ENCODE assay signal across 2 cellular contexts in the genomic region with DNA sequence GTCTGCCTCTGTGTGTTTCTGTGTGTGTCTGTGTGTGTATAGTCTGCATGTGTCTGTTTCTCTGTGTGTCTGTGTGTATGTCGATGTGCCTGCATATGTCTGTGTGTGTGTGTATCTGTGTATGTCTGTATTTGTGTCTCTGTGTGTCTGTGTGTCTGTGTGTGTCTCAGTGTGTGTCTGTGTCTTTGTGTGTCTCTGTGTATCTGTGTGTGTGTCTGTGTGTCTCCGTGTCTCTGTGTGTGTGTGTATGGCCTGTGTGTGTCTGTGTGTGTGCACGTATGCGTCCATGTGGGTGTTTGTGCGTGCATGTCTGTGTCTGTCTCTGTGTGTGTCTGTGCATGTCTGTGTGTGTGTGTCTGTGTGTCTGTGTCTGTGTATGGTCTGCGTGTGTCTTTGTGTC.
TF ChIP-seq lines count a peak whose summit lies in the region.

No MANE protein-coding gene starts in this region.

TF ChIP-seq in H1, 55 proteins besides CTCF, POLR2A, EP300 and RAD21:
- TF ChIP-seq ASH2L (IDR thresholded peaks at IDR 0.05; ENCODE audit: low read length) = no peak
- TF ChIP-seq CBX8 (IDR thresholded peaks at IDR 0.05; ENCODE audit: borderline replicate concordance, low read depth, low read length) = no peak
- TF ChIP-seq BACH1 (IDR thresholded peaks at IDR 0.05; ENCODE audit: low read length) = no peak
- TF ChIP-seq EZH2 (IDR thresholded peaks at IDR 0.05; ENCODE audit: low read depth, low read length, severe bottlenecking) = no peak
- no peak for TF ChIP-seq CBX5 (IDR thresholded peaks at IDR 0.05; ENCODE audit: low read depth, low read length)
- TF ChIP-seq, protein P1, sequence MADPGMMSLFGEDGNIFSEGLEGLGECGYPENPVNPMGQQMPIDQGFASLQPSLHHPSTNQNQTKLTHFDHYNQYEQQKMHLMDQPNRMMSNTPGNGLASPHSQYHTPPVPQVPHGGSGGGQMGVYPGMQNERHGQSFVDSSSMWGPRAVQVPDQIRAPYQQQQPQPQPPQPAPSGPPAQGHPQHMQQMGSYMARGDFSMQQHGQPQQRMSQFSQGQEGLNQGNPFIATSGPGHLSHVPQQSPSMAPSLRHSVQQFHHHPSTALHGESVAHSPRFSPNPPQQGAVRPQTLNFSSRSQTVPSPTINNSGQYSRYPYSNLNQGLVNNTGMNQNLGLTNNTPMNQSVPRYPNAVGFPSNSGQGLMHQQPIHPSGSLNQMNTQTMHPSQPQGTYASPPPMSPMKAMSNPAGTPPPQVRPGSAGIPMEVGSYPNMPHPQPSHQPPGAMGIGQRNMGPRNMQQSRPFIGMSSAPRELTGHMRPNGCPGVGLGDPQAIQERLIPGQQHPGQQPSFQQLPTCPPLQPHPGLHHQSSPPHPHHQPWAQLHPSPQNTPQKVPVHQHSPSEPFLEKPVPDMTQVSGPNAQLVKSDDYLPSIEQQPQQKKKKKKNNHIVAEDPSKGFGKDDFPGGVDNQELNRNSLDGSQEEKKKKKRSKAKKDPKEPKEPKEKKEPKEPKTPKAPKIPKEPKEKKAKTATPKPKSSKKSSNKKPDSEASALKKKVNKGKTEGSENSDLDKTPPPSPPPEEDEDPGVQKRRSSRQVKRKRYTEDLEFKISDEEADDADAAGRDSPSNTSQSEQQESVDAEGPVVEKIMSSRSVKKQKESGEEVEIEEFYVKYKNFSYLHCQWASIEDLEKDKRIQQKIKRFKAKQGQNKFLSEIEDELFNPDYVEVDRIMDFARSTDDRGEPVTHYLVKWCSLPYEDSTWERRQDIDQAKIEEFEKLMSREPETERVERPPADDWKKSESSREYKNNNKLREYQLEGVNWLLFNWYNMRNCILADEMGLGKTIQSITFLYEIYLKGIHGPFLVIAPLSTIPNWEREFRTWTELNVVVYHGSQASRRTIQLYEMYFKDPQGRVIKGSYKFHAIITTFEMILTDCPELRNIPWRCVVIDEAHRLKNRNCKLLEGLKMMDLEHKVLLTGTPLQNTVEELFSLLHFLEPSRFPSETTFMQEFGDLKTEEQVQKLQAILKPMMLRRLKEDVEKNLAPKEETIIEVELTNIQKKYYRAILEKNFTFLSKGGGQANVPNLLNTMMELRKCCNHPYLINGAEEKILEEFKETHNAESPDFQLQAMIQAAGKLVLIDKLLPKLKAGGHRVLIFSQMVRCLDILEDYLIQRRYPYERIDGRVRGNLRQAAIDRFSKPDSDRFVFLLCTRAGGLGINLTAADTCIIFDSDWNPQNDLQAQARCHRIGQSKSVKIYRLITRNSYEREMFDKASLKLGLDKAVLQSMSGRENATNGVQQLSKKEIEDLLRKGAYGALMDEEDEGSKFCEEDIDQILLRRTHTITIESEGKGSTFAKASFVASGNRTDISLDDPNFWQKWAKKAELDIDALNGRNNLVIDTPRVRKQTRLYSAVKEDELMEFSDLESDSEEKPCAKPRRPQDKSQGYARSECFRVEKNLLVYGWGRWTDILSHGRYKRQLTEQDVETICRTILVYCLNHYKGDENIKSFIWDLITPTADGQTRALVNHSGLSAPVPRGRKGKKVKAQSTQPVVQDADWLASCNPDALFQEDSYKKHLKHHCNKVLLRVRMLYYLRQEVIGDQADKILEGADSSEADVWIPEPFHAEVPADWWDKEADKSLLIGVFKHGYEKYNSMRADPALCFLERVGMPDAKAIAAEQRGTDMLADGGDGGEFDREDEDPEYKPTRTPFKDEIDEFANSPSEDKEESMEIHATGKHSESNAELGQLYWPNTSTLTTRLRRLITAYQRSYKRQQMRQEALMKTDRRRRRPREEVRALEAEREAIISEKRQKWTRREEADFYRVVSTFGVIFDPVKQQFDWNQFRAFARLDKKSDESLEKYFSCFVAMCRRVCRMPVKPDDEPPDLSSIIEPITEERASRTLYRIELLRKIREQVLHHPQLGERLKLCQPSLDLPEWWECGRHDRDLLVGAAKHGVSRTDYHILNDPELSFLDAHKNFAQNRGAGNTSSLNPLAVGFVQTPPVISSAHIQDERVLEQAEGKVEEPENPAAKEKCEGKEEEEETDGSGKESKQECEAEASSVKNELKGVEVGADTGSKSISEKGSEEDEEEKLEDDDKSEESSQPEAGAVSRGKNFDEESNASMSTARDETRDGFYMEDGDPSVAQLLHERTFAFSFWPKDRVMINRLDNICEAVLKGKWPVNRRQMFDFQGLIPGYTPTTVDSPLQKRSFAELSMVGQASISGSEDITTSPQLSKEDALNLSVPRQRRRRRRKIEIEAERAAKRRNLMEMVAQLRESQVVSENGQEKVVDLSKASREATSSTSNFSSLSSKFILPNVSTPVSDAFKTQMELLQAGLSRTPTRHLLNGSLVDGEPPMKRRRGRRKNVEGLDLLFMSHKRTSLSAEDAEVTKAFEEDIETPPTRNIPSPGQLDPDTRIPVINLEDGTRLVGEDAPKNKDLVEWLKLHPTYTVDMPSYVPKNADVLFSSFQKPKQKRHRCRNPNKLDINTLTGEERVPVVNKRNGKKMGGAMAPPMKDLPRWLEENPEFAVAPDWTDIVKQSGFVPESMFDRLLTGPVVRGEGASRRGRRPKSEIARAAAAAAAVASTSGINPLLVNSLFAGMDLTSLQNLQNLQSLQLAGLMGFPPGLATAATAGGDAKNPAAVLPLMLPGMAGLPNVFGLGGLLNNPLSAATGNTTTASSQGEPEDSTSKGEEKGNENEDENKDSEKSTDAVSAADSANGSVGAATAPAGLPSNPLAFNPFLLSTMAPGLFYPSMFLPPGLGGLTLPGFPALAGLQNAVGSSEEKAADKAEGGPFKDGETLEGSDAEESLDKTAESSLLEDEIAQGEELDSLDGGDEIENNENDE (IDR thresholded peaks at IDR 0.05; ENCODE audit: insufficient replicate concordance, low read length) = no peak
- no peak for TF ChIP-seq POLR2AphosphoS5 (IDR thresholded peaks at IDR 0.05; ENCODE audit: low read depth, low read length)
- no peak for TF ChIP-seq KDM5A (IDR thresholded peaks at IDR 0.05; ENCODE audit: low read length)
- TF ChIP-seq SRF (IDR thresholded peaks at IDR 0.05; ENCODE audit: low read depth, low read length) = no peak
- no peak for TF ChIP-seq CREB1 (IDR thresholded peaks at IDR 0.05)
- no peak for TF ChIP-seq SP4 (IDR thresholded peaks at IDR 0.05; ENCODE audit: low read length)
- no peak for TF ChIP-seq KDM4A (IDR thresholded peaks at IDR 0.05; ENCODE audit: low read depth, low read length, severe bottlenecking)
- no peak for TF ChIP-seq KDM1A (IDR thresholded peaks at IDR 0.05; ENCODE audit: borderline replicate concordance, low read length)

TF ChIP-seq in GM12891, 5 proteins besides CTCF, POLR2A, EP300 and RAD21:
- TF ChIP-seq POU2F2 (IDR thresholded peaks at IDR 0.05; ENCODE audit: low read depth, low read length) (no peak), SPI1 (IDR thresholded peaks at IDR 0.05; ENCODE audit: low read depth, low read length) (no peak), POLR2AphosphoS5 (IDR thresholded peaks at IDR 0.05; ENCODE audit: low read depth, low read length) (no peak), TAF1 (IDR thresholded peaks at IDR 0.05; ENCODE audit: low read depth, low read length) (no peak), PAX5 (IDR thresholded peaks at IDR 0.05; ENCODE audit: insufficient read depth, low read length, severe bottlenecking) (no peak)
